In genomic region chr9:125423964-125424363, GRCh38 we compare ENCODE assay signal across 17 cellular contexts.
A peak's percentile ranks its signal among the peaks of the same experiment; 100 is the strongest.
DNase-seq lines count a peak whose midpoint lies in the region; ATAC-seq, FAIRE-seq and TF ChIP-seq lines count a peak whose summit lies in the region.
"Had no signal": no experiment of that assay in that cellular context is flagged by ENCODE, and none has a peak within 500 bp of the region (broad histone marks: within the 10 kb centered on the region; RNA-seq: fewer than 3 reads in every experiment).

No MANE protein-coding gene starts in this region.

- H2BK15ac ChIP-seq in neuronal stem cell (ENCODE audit: low read length): peak overlapping the region; percentile 1

- H3K4ac ChIP-seq in neuronal stem cell (ENCODE audit: low read length): no peak overlapping the region

- no peak overlapping the region for H2BK12ac ChIP-seq in neuronal stem cell (ENCODE audit: low read length)

- H2AFZ ChIP-seq in K562 (ENCODE audit: low read depth, low read length) (no peak overlapping the region), neuronal stem cell (ENCODE audit: low read length) (no peak overlapping the region)
- H2AFZ ChIP-seq: GM23248 had no signal

- H4K91ac ChIP-seq in neuronal stem cell (ENCODE audit: low read depth, low read length, poor library complexity): no peak overlapping the region

- peak overlapping the region; percentile 18 for H3K23ac ChIP-seq in neuronal stem cell (ENCODE audit: low read depth, low read length, poor library complexity)

- no peak overlapping the region for H3K14ac ChIP-seq in neuronal stem cell (ENCODE audit: low read length)

- DNase-seq in K562 (ENCODE audit: extremely low read depth in 1 of 4, low spot score in 3 of 4): no peak
- DNase-seq in neuronal stem cell (ENCODE audit: low spot score): no peak
- DNase-seq in NCI-H1436 treated with DMSO at 0.1 percent for 48 hours (lab: John Stamatoyannopoulos, UW): no peak
- no peak for DNase-seq in NCI-H146 treated with DMSO at 0.1 percent for 48 hours (lab: John Stamatoyannopoulos, UW; ENCODE audit: unreplicated experiment)
- DNase-seq in C1 segment of cervical spinal cord (lab: John Stamatoyannopoulos, UW): no peak
- DNase-seq: Calu3; CD4-positive, alpha-beta memory T cell; COR-L47; DMS79 treated with DMSO at 0.1 percent for 48 hours; GF-D8; GM23248; H7; HCEC 1CT had no signal

- no peaks in the 10 kb centered on the region for H3K27me3 ChIP-seq in K562 (ENCODE audit: control insufficient read depth in 2 of 2, insufficient read depth in 2 of 2, low read length in 2 of 2)
- H3K27me3 ChIP-seq in neuronal stem cell (ENCODE audit: control insufficient read depth in 3 of 3, insufficient read depth in 3 of 3, low read depth in 1 of 3, low read length in 3 of 3): no peaks in the 10 kb centered on the region
- H3K27me3 ChIP-seq: BLaER1 treated with 17β-estradiol and CSF1 and Interleukin-3, amounts not matched to agents 10 nM and 100 nM had no signal

- 41% methylated on average over 8 of the region's 8 CpGs for WGBS in K562 (ENCODE audit: insufficient coverage, low coverage, missing lambda C conversion rate)
- no CpG with 5 or more reads among the region's 8 CpGs for WGBS in neuronal stem cell (ENCODE audit: extremely low coverage in 2 of 2, insufficient read length in 2 of 2, insufficient replicate concordance in 1 of 2), 2 donors

- POLR2A ChIA-PET in HEK293 (lab: Yijun Ruan, JAX) (no interaction called here), K562 (lab: Yijun Ruan, JAX) (interaction anchor here (1.0 kb wide), 1 partner anchor 11 kb away, joined by 5 read pairs; no protein-coding TSS in a partner anchor)

- no peak for TF ChIP-seq POLR2A in K562 (conservative IDR thresholded peaks at IDR 0.05)

- no peak overlapping the region for H4K8ac ChIP-seq in neuronal stem cell (ENCODE audit: low read depth, low read length)

- no peaks in the 10 kb centered on the region for H3K79me1 ChIP-seq in neuronal stem cell (ENCODE audit: low read depth, low read length)

- no peak overlapping the region for H2AK5ac ChIP-seq in neuronal stem cell (ENCODE audit: low read depth, low read length)

- H3K9me1 ChIP-seq in K562 (ENCODE audit: control insufficient read depth, insufficient read depth, low read length): no peaks in the 10 kb centered on the region

- peak overlapping the region; percentile 41 for H3K18ac ChIP-seq in neuronal stem cell (ENCODE audit: low read length)

- no TSS peak for BruUV-seq in K562 (replicated peaks; lab: Mats Ljungman, UMichigan)

- H3K4me3 ChIP-seq in HEK293 (ENCODE audit: low read depth, low read length) (no peak overlapping the region), K562 (no peak overlapping the region), neuronal stem cell (ENCODE audit: low read length in 2 of 2) (no peak overlapping the region)
- H3K4me3 ChIP-seq: BLaER1 treated with 17β-estradiol and CSF1 and Interleukin-3, amounts not matched to agents 10 nM and 100 nM; GM23248 had no signal

- TF ChIP-seq RAD21 in K562 (CRISPR knock-in tag; conservative IDR thresholded peaks at IDR 0.05 in 1 of 2, IDR thresholded peaks at IDR 0.05 in 1 of 2): no peak

- no peaks in the 10 kb centered on the region for H3K9me3 ChIP-seq in HEK293 (ENCODE audit: control insufficient read depth, insufficient read depth, low read depth, low read length)
- no peaks in the 10 kb centered on the region for H3K9me3 ChIP-seq in K562 (replicated peaks; ENCODE audit: control insufficient read depth, insufficient read depth, low read depth, low read length)
- H3K9me3 ChIP-seq in neuronal stem cell (replicated peaks in 1 of 2; ENCODE audit: control insufficient read depth in 2 of 2, insufficient read depth in 1 of 2, low read depth in 1 of 2, low read length in 2 of 2): no peaks in the 10 kb centered on the region
- H3K9me3 ChIP-seq: BLaER1 treated with 17β-estradiol and CSF1 and Interleukin-3, amounts not matched to agents 10 nM and 100 nM had no signal

- H4K20me1 ChIP-seq in K562 (replicated peaks; ENCODE audit: control insufficient read depth, insufficient read depth, low read length): no peaks in the 10 kb centered on the region
- H4K20me1 ChIP-seq: BLaER1 treated with 17β-estradiol and CSF1 and Interleukin-3, amounts not matched to agents 10 nM and 100 nM had no signal

- H3K36me3 ChIP-seq in HEK293 (ENCODE audit: control insufficient read depth in 2 of 2, insufficient read depth in 1 of 2, low read length in 2 of 2) (no peaks in the 10 kb centered on the region), K562 (ENCODE audit: control insufficient read depth, insufficient read depth, low read length) (no peaks in the 10 kb centered on the region), neuronal stem cell (replicated peaks in 1 of 2; ENCODE audit: control insufficient read depth in 2 of 2, insufficient read depth in 2 of 2, low read length in 2 of 2) (no peaks in the 10 kb centered on the region)
- H3K36me3 ChIP-seq: BLaER1 treated with 17β-estradiol and CSF1 and Interleukin-3, amounts not matched to agents 10 nM and 100 nM had no signal

- CTCF ChIA-PET in HEK293 (lab: Yijun Ruan, JAX) (no interaction called here), K562 (lab: Yijun Ruan, JAX; ENCODE audit: low intra/inter-chr PET ratio) (no interaction called here)

- no peak for ATAC-seq in K562

- H3K9ac ChIP-seq in K562 (ENCODE audit: insufficient read depth in 1 of 2, low read depth in 2 of 2, low read length in 2 of 2) (0 out of 4 replicates have a peak overlapping the region, but pooled peaks of 1 of the 2 experiments have one; percentile 31), neuronal stem cell (ENCODE audit: low read depth, low read length, poor library complexity) (no peak overlapping the region)
- H3K9ac ChIP-seq: BLaER1 treated with 17β-estradiol and CSF1 and Interleukin-3, amounts not matched to agents 10 nM and 100 nM; GM23248 had no signal

- intact Hi-C loops in K562 (cut with micrococcal nuclease): no loop called here

- TF ChIP-seq CTCF in HEK293 (tag by site-specific recombination; IDR thresholded peaks at IDR 0.05) (no peak), K562 (IDR thresholded peaks at IDR 0.05 in 2 of 3, conservative IDR thresholded peaks at IDR 0.05 in 1 of 3; ENCODE audit: insufficient read depth in 2 of 3, low read depth in 1 of 3, low read length in 3 of 3) (no peak)

- H3K4me1 ChIP-seq in HEK293 (ENCODE audit: control insufficient read depth, insufficient read depth, low read length) (no peaks in the 10 kb centered on the region), K562 (replicated peaks in 1 of 2; ENCODE audit: control insufficient read depth in 2 of 2, insufficient read depth in 2 of 2, low read length in 2 of 2) (peaks cover 9 to 41% of the 10 kb centered on the region in 2 experiments; a peak in 4 of 5 replicates), neuronal stem cell (ENCODE audit: control insufficient read depth in 2 of 2, insufficient read depth in 1 of 2, low read depth in 1 of 2, low read length in 2 of 2) (peaks cover 0 to 3% of the 10 kb centered on the region in 2 donors)

- no peak for FAIRE-seq in K562 (lab: Jason Lieb, UNC)
- FAIRE-seq: GM12892, H1 had no signal

- H2BK5ac ChIP-seq in neuronal stem cell (ENCODE audit: low read length): no peak overlapping the region

- H3K27ac ChIP-seq in HEK293 (ENCODE audit: extremely low read depth, low read depth, low read length) (no peak overlapping the region), K562 (ENCODE audit: extremely low read depth, low read depth, low read length) (no peak overlapping the region), neuronal stem cell (replicated peaks; ENCODE audit: low read length) (no peak overlapping the region)
- H3K27ac ChIP-seq: BLaER1 treated with 17β-estradiol and CSF1 and Interleukin-3, amounts not matched to agents 10 nM and 100 nM; GM23248 had no signal

- in situ Hi-C loops in K562 (cut with MboI): no loop called here

- no peak for TF ChIP-seq EP300 in K562 (IDR thresholded peaks at IDR 0.05; ENCODE audit: low read length)

- H3K79me2 ChIP-seq in K562 (ENCODE audit: control insufficient read depth, insufficient read depth, low read length): no peaks in the 10 kb centered on the region

- no peak overlapping the region for H2BK120ac ChIP-seq in neuronal stem cell (ENCODE audit: low read depth, low read length)

- H3K4me2 ChIP-seq in K562 (ENCODE audit: insufficient read depth, low read length) (no peak overlapping the region), neuronal stem cell (ENCODE audit: insufficient read depth, low read length, poor library complexity, severe bottlenecking) (no peak overlapping the region)
- H3K4me2 ChIP-seq: BLaER1 treated with 17β-estradiol and CSF1 and Interleukin-3, amounts not matched to agents 10 nM and 100 nM had no signal

TF ChIP-seq in HEK293, 187 proteins besides CTCF, POLR2A, EP300 and RAD21:
- TF ChIP-seq ZNF610 (tag by site-specific recombination; IDR thresholded peaks at IDR 0.05; ENCODE audit: borderline replicate concordance) (no peak), ZNF768 (tag by site-specific recombination; IDR thresholded peaks at IDR 0.05) (peak; percentile 60; the same call in 1 of the 2 replicates)
TF ChIP-seq in HEK293: peak in this region for 1.

TF ChIP-seq in K562, 482 proteins besides CTCF, POLR2A, EP300 and RAD21:
- TF ChIP-seq HDAC2 (IDR thresholded peaks at IDR 0.05): 0 out of 2 replicates have a peak, but pooled peaks have one; percentile 30
- no peak for TF ChIP-seq SAFB2 (IDR thresholded peaks at IDR 0.05; ENCODE audit: borderline replicate concordance, low read depth, low read length, severe bottlenecking)
- TF ChIP-seq ZFP36 (IDR thresholded peaks at IDR 0.05; ENCODE audit: low read depth, low read length, partially characterized antibody): peak; percentile 71
- TF ChIP-seq KDM1A (IDR thresholded peaks at IDR 0.05): peak in 1 of 2 experiments; percentile 49; a peak in 1 of 4 replicates
- peak; percentile 68 for TF ChIP-seq BCOR (IDR thresholded peaks at IDR 0.05)
- no peak for TF ChIP-seq ZNF324 (CRISPR knock-in tag; IDR thresholded peaks at IDR 0.05)
